In genomic region chr1:243254233-243254926, GRCh38 we compare ENCODE assay signal across 8 cellular contexts. TPM values are rescaled to one million over a fixed set of nuclear protein-coding genes. Genes with fewer than 3 reads are reported as not detected.
DNase-seq lines count a peak whose midpoint lies in the region; ATAC-seq and TF ChIP-seq lines count a peak whose summit lies in the region.

No MANE protein-coding gene starts in this region.

- peaks cover 26% of the 10 kb centered on the region for H3K4me1 Mint-ChIP-seq in activated CD8-positive, alpha-beta memory T cell treated with anti-CD3 and anti-CD28 coated beads, Interleukin-2, amount 10 ng/mL, durations not matched to agents 7 days and 5 days

- peak overlapping the region; percentile 93 for H3K27ac Mint-ChIP-seq in activated CD8-positive, alpha-beta memory T cell treated with anti-CD3 and anti-CD28 coated beads, Interleukin-2, amount 10 ng/mL, durations not matched to agents 7 days and 5 days

- H3K9me3 ChIP-seq in mucosa of rectum (ENCODE audit: control insufficient read depth in 2 of 2, low read length in 2 of 2): no peaks in the 10 kb centered on the region

- ATAC-seq in GM18511 (IDR thresholded peaks at IDR 0.05; ENCODE audit: unreplicated experiment): peak; percentile 31
- peak; percentile 24 for ATAC-seq in HG03175 (IDR thresholded peaks at IDR 0.05; ENCODE audit: unreplicated experiment)
- peak; percentile 8 for ATAC-seq in activated CD8-positive, alpha-beta memory T cell treated with anti-CD3 and anti-CD28 coated beads, Interleukin-2, amount 10 ng/mL, durations not matched to agents 7 days and 5 days

- H3K27ac ChIP-seq in 22Rv1: peak overlapping the region; percentile 89
- peak overlapping the region; percentile 89 for H3K27ac ChIP-seq in epithelial cell of prostate
- peak overlapping the region; percentile 93 to 97 for H3K27ac ChIP-seq in mucosa of rectum (ENCODE audit: low read depth in 2 of 2, low read length in 2 of 2)

- H3K9ac ChIP-seq in mucosa of rectum (ENCODE audit: low read depth in 1 of 2, low read length in 2 of 2): peak overlapping the region; percentile 93 to 97

- no peaks in the 10 kb centered on the region for H3K27me3 ChIP-seq in mucosa of rectum (ENCODE audit: control insufficient read depth in 2 of 2, insufficient read depth in 2 of 2, low read length in 2 of 2)

- H3K27me3 Mint-ChIP-seq in activated CD8-positive, alpha-beta memory T cell treated with anti-CD3 and anti-CD28 coated beads, Interleukin-2, amount 10 ng/mL, durations not matched to agents 7 days and 5 days: peaks cover 2% of the 10 kb centered on the region

- H3K36me3 Mint-ChIP-seq in activated CD8-positive, alpha-beta memory T cell treated with anti-CD3 and anti-CD28 coated beads, Interleukin-2, amount 10 ng/mL, durations not matched to agents 7 days and 5 days: peaks cover 6% of the 10 kb centered on the region

- no peaks in the 10 kb centered on the region for H3K9me3 Mint-ChIP-seq in activated CD8-positive, alpha-beta memory T cell treated with anti-CD3 and anti-CD28 coated beads, Interleukin-2, amount 10 ng/mL, durations not matched to agents 7 days and 5 days (ENCODE audit: low read depth)

- H3K36me3 ChIP-seq in mucosa of rectum (ENCODE audit: control insufficient read depth in 2 of 2, insufficient read depth in 2 of 2, low read length in 2 of 2): no peaks in the 10 kb centered on the region

- CTCF ChIA-PET in activated CD8-positive, alpha-beta memory T cell treated with anti-CD3 and anti-CD28 coated beads, Interleukin-2, amount 10 ng/mL, durations not matched to agents 7 days and 5 days (lab: Charles Lee): interaction anchor here (1.2 to 1.5 kb wide), 4 partner anchors 8 to 67 kb away, joined by 3 to 6 read pairs (median 4); no protein-coding TSS in a partner anchor

- peaks cover 7 to 10% of the 10 kb centered on the region in 2 donors for H3K4me1 ChIP-seq in mucosa of rectum (ENCODE audit: control insufficient read depth in 2 of 2, insufficient read depth in 2 of 2, low read length in 2 of 2)

- peak; percentile 43 for DNase-seq in NCI-H82 treated with DMSO at 0.1 percent for 48 hours (lab: John Stamatoyannopoulos, UW; ENCODE audit: unreplicated experiment)
- DNase-seq in activated CD8-positive, alpha-beta memory T cell treated with anti-CD3 and anti-CD28 coated beads, Interleukin-2, amount 10 ng/mL, durations not matched to agents 7 days and 5 days: peak; percentile 73
- DNase-seq in epithelial cell of prostate (ENCODE audit: low read depth, low spot score): no peak
- DNase-seq in stimulated activated CD8-positive, alpha-beta memory T cell treated with anti-CD3 and anti-CD28 coated beads, Interleukin-7, amount 100 ng/mL, for 4 hours (ENCODE audit: low read depth in 2 of 2): peak; percentile 35 to 60

- H3K4me3 Mint-ChIP-seq in activated CD8-positive, alpha-beta memory T cell treated with anti-CD3 and anti-CD28 coated beads, Interleukin-2, amount 10 ng/mL, durations not matched to agents 7 days and 5 days: peak overlapping the region; percentile 86

- peak overlapping the region; percentile 91 to 96 for H3K4me3 ChIP-seq in mucosa of rectum (ENCODE audit: low read length in 2 of 2)

- no peak for TF ChIP-seq CTCF in 22Rv1 (IDR thresholded peaks at IDR 0.05)

RNA-seq across cellular contexts. Expression of gene CEP170, which starts 0.7 kb away (rescaled TPM):
- 10 to 100 TPM; 24.9 to 39.3 TPM for total RNA-seq in activated CD8-positive, alpha-beta memory T cell treated with anti-CD3 and anti-CD28 coated beads, Interleukin-2, amount 10 ng/mL, durations not matched to agents 7 days and 5 days

RNA-seq across cellular contexts. Expression of gene SDCCAG8, which starts 1.5 kb away (rescaled TPM):
- 10 to 100 TPM; 14.9 to 27.1 TPM for total RNA-seq in activated CD8-positive, alpha-beta memory T cell treated with anti-CD3 and anti-CD28 coated beads, Interleukin-2, amount 10 ng/mL, durations not matched to agents 7 days and 5 days
